In the genomic region with DNA sequence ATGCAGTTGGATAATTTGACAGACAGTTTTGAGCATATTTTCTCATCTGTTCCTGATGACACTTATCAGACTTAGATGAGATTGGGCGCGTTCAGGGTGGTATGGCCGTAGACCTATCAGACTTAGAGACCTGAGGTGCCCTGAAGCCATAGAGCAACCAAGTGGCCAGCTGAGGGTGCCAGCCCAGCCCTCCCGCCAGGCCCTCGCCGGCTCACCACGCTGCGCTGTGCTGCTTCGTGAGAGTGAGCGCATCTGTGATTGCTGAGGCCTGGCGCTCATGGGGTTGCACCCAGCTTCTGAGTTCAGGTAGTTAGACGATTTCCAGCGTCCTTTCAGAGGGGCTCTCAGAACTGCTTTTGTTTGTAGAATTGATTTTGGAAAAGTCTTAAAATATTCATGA, we compare ENCODE assay signal across 21 cellular contexts. TPM values are rescaled to one million over a fixed set of nuclear protein-coding genes. Genes with fewer than 3 reads are reported as not detected.
DNase-seq lines count a peak whose midpoint lies in the region; ATAC-seq, FAIRE-seq and TF ChIP-seq lines count a peak whose summit lies in the region.
"Had no signal": no experiment of that assay in that cellular context is flagged by ENCODE, and none has a peak within 500 bp of the region (broad histone marks: within the 10 kb centered on the region; RNA-seq: fewer than 3 reads in every experiment).

No MANE protein-coding gene starts in this region.

- H3K4me2 ChIP-seq in HepG2 (ENCODE audit: low read depth, low read length), result no peak overlapping the region
- no peak overlapping the region for H3K4me2 ChIP-seq in H9 (ENCODE audit: insufficient read depth, insufficient read length, low read length)
- H3K4me2 ChIP-seq: GM23338 had no signal

- H3K79me2 ChIP-seq in HepG2 (ENCODE audit: insufficient read depth, low read length) (peaks cover 10% of the 10 kb centered on the region), H9 (ENCODE audit: insufficient read depth, low read length) (peaks cover 3% of the 10 kb centered on the region; the same call in 1 of the 2 replicates)

- TF ChIP-seq CTCF in HepG2 (CRISPR knock-in tag; IDR thresholded peaks at IDR 0.05) (no peak), right lobe of liver (IDR thresholded peaks at IDR 0.05) (no peak), esophagus muscularis mucosa (IDR thresholded peaks at IDR 0.05) (no peak), H9 (conservative IDR thresholded peaks at IDR 0.05) (no peak)

- no peak overlapping the region for H2BK15ac ChIP-seq in H9 (ENCODE audit: low read depth, low read length)

- DNase-seq in HepG2 (ENCODE audit: low spot score), result no peak
- no peak for DNase-seq in right lobe of liver
- peak; percentile 28 for DNase-seq in left lobe of liver (ENCODE audit: low spot score)
- no peak for DNase-seq in stimulated activated effector memory CD8-positive, alpha-beta T cell treated with anti-CD3 and anti-CD28 coated beads, Interleukin-12 subunit alpha, Interleukin-12 subunit beta, amount 100 ng/mL, for 72 hours (ENCODE audit: low spot score in 2 of 2)
- no peak for DNase-seq in esophagus muscularis mucosa (ENCODE audit: extremely low spot score)
- no peak for DNase-seq in H9
- DNase-seq in AG08395 (ENCODE audit: low spot score), result no peak
- DNase-seq: BE2C; C1 segment of cervical spinal cord; CD4-positive, alpha-beta T cell; DMS153; DMS79; GDM1; HFFc6 had no signal

- no peak overlapping the region for H3K14ac ChIP-seq in H9 (ENCODE audit: insufficient read depth, low read length)

- no peak overlapping the region for H2BK120ac ChIP-seq in H9 (ENCODE audit: low read depth, low read length, poor library complexity, severe bottlenecking)

- H3K56ac ChIP-seq in H9 (ENCODE audit: insufficient read length, low read depth, low read length), result no peak overlapping the region

- H3K23me2 ChIP-seq in H9 (ENCODE audit: insufficient read length, low read depth, low read length, poor library complexity, severe bottlenecking), result no peaks in the 10 kb centered on the region

- no peaks in the 10 kb centered on the region for H3K27me3 ChIP-seq in HepG2 (ENCODE audit: control insufficient read depth in 1 of 2, insufficient read depth in 2 of 2, low read length in 2 of 2)
- H3K27me3 ChIP-seq in right lobe of liver, result no peaks in the 10 kb centered on the region
- H3K27me3 ChIP-seq in esophagus muscularis mucosa, result no peaks in the 10 kb centered on the region
- no peaks in the 10 kb centered on the region for H3K27me3 ChIP-seq in H9 (ENCODE audit: insufficient read depth, low read length)
- H3K27me3 ChIP-seq: BE2C had no signal

- in situ Hi-C loops in HepG2 (cut with HindIII; ENCODE audit: extremely low pct_ligation_motif_present, low pct_unique_long_range_greater_than_20kb), result no loop called here

- H3K27ac ChIP-seq in HepG2 (ENCODE audit: extremely low read length, insufficient read depth, low read length) (no peak overlapping the region), right lobe of liver (no peak overlapping the region), esophagus muscularis mucosa (replicated peaks in 1 of 4) (no peak overlapping the region), H9 (ENCODE audit: insufficient read length, low read depth, low read length) (no peak overlapping the region)

- CTCF ChIA-PET in HepG2 (lab: Yijun Ruan, JAX; ENCODE audit: low intra/inter-chr PET ratio, low total read pairs), result no interaction called here

- H3K9me3 ChIP-seq in HepG2 (ENCODE audit: low read length), result no peaks in the 10 kb centered on the region
- no peaks in the 10 kb centered on the region for H3K9me3 ChIP-seq in right lobe of liver
- peaks cover 0 to 7% (median 3%) of the 10 kb centered on the region in 4 donors for H3K9me3 ChIP-seq in esophagus muscularis mucosa
- no peaks in the 10 kb centered on the region for H3K9me3 ChIP-seq in H9 (ENCODE audit: control insufficient read depth, low read depth, low read length)
- H3K9me3 ChIP-seq: BE2C had no signal

- H3K4me1 Mint-ChIP-seq in stimulated activated effector memory CD8-positive, alpha-beta T cell treated with anti-CD3 and anti-CD28 coated beads, Interleukin-12 subunit alpha, Interleukin-12 subunit beta, amount 100 ng/mL, for 72 hours, result peaks cover 38% of the 10 kb centered on the region
- peaks cover 11 to 15% of the 10 kb centered on the region in 2 experiments for H3K4me1 Mint-ChIP-seq in H9
- H3K4me1 Mint-ChIP-seq: GM23338 had no signal

- no peaks in the 10 kb centered on the region for H3K27me3 Mint-ChIP-seq in H9 (ENCODE audit: low read depth)
- H3K27me3 Mint-ChIP-seq: CD4-positive, alpha-beta T cell; IgD-negative memory B cell had no signal

- H3K27ac Mint-ChIP-seq in stimulated activated effector memory CD8-positive, alpha-beta T cell treated with anti-CD3 and anti-CD28 coated beads, Interleukin-12 subunit alpha, Interleukin-12 subunit beta, amount 100 ng/mL, for 72 hours, result peak overlapping the region; percentile 29
- H3K27ac Mint-ChIP-seq in H9, result no peak overlapping the region
- H3K27ac Mint-ChIP-seq: GM23338, HFFc6, IgD-negative memory B cell had no signal

- H3K9me3 Mint-ChIP-seq in stimulated activated effector memory CD8-positive, alpha-beta T cell treated with anti-CD3 and anti-CD28 coated beads, Interleukin-12 subunit alpha, Interleukin-12 subunit beta, amount 100 ng/mL, for 72 hours, result peaks cover 4% of the 10 kb centered on the region
- no peaks in the 10 kb centered on the region for H3K9me3 Mint-ChIP-seq in H9
- H3K9me3 Mint-ChIP-seq: CD4-positive, alpha-beta T cell; GM23338; IgD-negative memory B cell had no signal

- no TSS peak for BruUV-seq in HepG2 (replicated peaks; lab: Mats Ljungman, UMichigan)

- peaks cover 26% of the 10 kb centered on the region for H3K36me3 Mint-ChIP-seq in stimulated activated effector memory CD8-positive, alpha-beta T cell treated with anti-CD3 and anti-CD28 coated beads, Interleukin-12 subunit alpha, Interleukin-12 subunit beta, amount 100 ng/mL, for 72 hours
- H3K36me3 Mint-ChIP-seq in H9 (ENCODE audit: insufficient read depth in 1 of 3, low read depth in 3 of 3), result peaks cover 17 to 37% (median 29%) of the 10 kb centered on the region in 3 experiments; a peak in 6 of 7 replicates

- H3K4me3 ChIP-seq in HepG2 (replicated peaks in 1 of 3; ENCODE audit: insufficient read depth in 1 of 3, low read depth in 2 of 3, low read length in 3 of 3) (no peak overlapping the region), right lobe of liver (no peak overlapping the region), esophagus muscularis mucosa (no peak overlapping the region)
- H3K4me3 ChIP-seq: GM23338 had no signal

- no peak for TF ChIP-seq RAD21 in HepG2 (CRISPR knock-in tag; IDR thresholded peaks at IDR 0.05)

- TF ChIP-seq EP300 in HepG2 (IDR thresholded peaks at IDR 0.05; ENCODE audit: low read depth in 2 of 2, low read length in 2 of 2), result no peak
- TF ChIP-seq EP300 in HepG2 (CRISPR knock-in tag; IDR thresholded peaks at IDR 0.05; ENCODE audit: borderline replicate concordance), result no peak
- TF ChIP-seq EP300 in esophagus muscularis mucosa (IDR thresholded peaks at IDR 0.05), result no peak

- WGBS in HepG2 (ENCODE audit: low lambda C conversion rate), result 98% methylated on average over 13 of the region's 13 CpGs
- whole genome bisulfite sequencing in right lobe of liver (ENCODE audit: insufficient coverage, low coverage, low lambda C conversion rate, missing lambda C conversion rate), result 96% methylated on average over 9 of the region's 13 CpGs
- WGBS in esophagus muscularis mucosa, result 97% methylated on average over 13 of the region's 13 CpGs
- WGBS in H9 (ENCODE audit: extremely low coverage, insufficient read length, low lambda C conversion rate), result no CpG with 5 or more reads among the region's 13 CpGs

- H4K91ac ChIP-seq in H9 (ENCODE audit: insufficient read length, low read depth, low read length), result no peak overlapping the region

- H3K36me3 ChIP-seq in HepG2 (replicated peaks in 1 of 2; ENCODE audit: control insufficient read depth in 1 of 2, insufficient read depth in 2 of 2, low read length in 2 of 2) (peaks cover 5 to 7% of the 10 kb centered on the region in 2 experiments; a peak in 3 of 5 replicates), right lobe of liver (peaks cover 0 to 11% (median 0%) of the 10 kb centered on the region in 4 donors), esophagus muscularis mucosa (peaks cover 0 to 32% (median 13%) of the 10 kb centered on the region in 4 donors)

- intact Hi-C loops in HepG2 (cut with micrococcal nuclease; ENCODE audit: unreplicated experiment) (no loop called here), right lobe of liver (cut with DNase I) (no loop called here), esophagus muscularis mucosa (cut with DNase I) (no loop called here)

- H2BK5ac ChIP-seq in H9 (ENCODE audit: insufficient read length, low read length), result no peak overlapping the region

- H3K23ac ChIP-seq in H9 (ENCODE audit: insufficient read length, low read depth, low read length), result no peak overlapping the region

- H2BK20ac ChIP-seq in H9 (ENCODE audit: low read depth, low read length, poor library complexity, severe bottlenecking), result no peak overlapping the region

- FAIRE-seq in HepG2 (lab: Jason Lieb, UNC), result no peak
- FAIRE-seq: GM12892, GM18507, H54, HTR-8/SVneo had no signal

- no peak overlapping the region for H3T11ph ChIP-seq in H9 (ENCODE audit: low read length)

- no peak overlapping the region for H2BK12ac ChIP-seq in H9 (ENCODE audit: insufficient read length, low read depth, low read length)

- TF ChIP-seq POLR2A in HepG2 (IDR thresholded peaks at IDR 0.05; ENCODE audit: insufficient read depth in 1 of 2, low read depth in 2 of 2, low read length in 2 of 2) (no peak), right lobe of liver (IDR thresholded peaks at IDR 0.05) (no peak), esophagus muscularis mucosa (IDR thresholded peaks at IDR 0.05; ENCODE audit: low read depth) (no peak)

- no peak overlapping the region for H4K8ac ChIP-seq in H9 (replicated peaks; ENCODE audit: insufficient read length, low read depth, low read length)

- H3K4me1 ChIP-seq in HepG2 (ENCODE audit: insufficient read depth, low read length) (no peaks in the 10 kb centered on the region), right lobe of liver (peaks cover 0 to 5% (median 0%) of the 10 kb centered on the region in 4 donors), esophagus muscularis mucosa (peaks cover 0 to 11% (median 0%) of the 10 kb centered on the region in 4 donors), H9 (ENCODE audit: insufficient read depth, low read length) (no peaks in the 10 kb centered on the region)
- H3K4me1 ChIP-seq: BE2C had no signal

- no peak overlapping the region for H4K5ac ChIP-seq in H9 (ENCODE audit: insufficient read length, low read depth, low read length)

- no peaks in the 10 kb centered on the region for H3K79me1 ChIP-seq in H9 (ENCODE audit: insufficient read depth, low read depth, low read length, poor library complexity, severe bottlenecking)

- no peaks in the 10 kb centered on the region for H4K20me1 ChIP-seq in HepG2 (ENCODE audit: insufficient read depth, low read length)
- H4K20me1 ChIP-seq in H9 (ENCODE audit: control insufficient read depth, insufficient read depth, insufficient read length), result no peaks in the 10 kb centered on the region

- POLR2A ChIA-PET in HepG2 (lab: Yijun Ruan, JAX), result interaction anchor here (1.1 kb wide), 1 partner anchor 10 kb away, joined by 5 read pairs; a partner anchor contains a TSS

- H3K18ac ChIP-seq in H9 (ENCODE audit: insufficient read length, low read depth, low read length), result no peak overlapping the region

- H2AFZ ChIP-seq in HepG2 (ENCODE audit: low read length), result no peak overlapping the region
- H2AFZ ChIP-seq in H9 (ENCODE audit: low read length), result no peak overlapping the region
- H2AFZ ChIP-seq: GM23338 had no signal

- no peak overlapping the region for H3K9ac ChIP-seq in HepG2 (ENCODE audit: insufficient read depth, low read depth, low read length)
- H3K9ac ChIP-seq in H9 (ENCODE audit: extremely low read depth, insufficient read length, low read length), result no peak overlapping the region

- no peak overlapping the region for H2AK5ac ChIP-seq in H9 (ENCODE audit: insufficient read length, low read length)

- H3K4me3 Mint-ChIP-seq in stimulated activated effector memory CD8-positive, alpha-beta T cell treated with anti-CD3 and anti-CD28 coated beads, Interleukin-12 subunit alpha, Interleukin-12 subunit beta, amount 100 ng/mL, for 72 hours, result no peak overlapping the region
- no peak overlapping the region for H3K4me3 Mint-ChIP-seq in H9
- H3K4me3 Mint-ChIP-seq: CD4-positive, alpha-beta T cell; GM23338; HFFc6; IgD-negative memory B cell had no signal

- no peak overlapping the region for H3K4ac ChIP-seq in H9 (ENCODE audit: low read depth, low read length)

- no peak for ATAC-seq in HepG2
- ATAC-seq in right lobe of liver, result no peak
- ATAC-seq in left lobe of liver, result no peak
- no peak for ATAC-seq in stimulated activated effector memory CD8-positive, alpha-beta T cell treated with anti-CD3 and anti-CD28 coated beads, Interleukin-12 subunit alpha, Interleukin-12 subunit beta, amount 100 ng/mL, for 72 hours
- ATAC-seq: GM23338, HCT116 had no signal

RNA-seq across cellular contexts. Expression of a gene that starts 10.2 kb away (rescaled TPM):
- total RNA-seq in HepG2 (2016; rRNA removed; fragmentation: Illumina TruSeq; extraction: Trizol), result 53.3 and 60.3 TPM in 2 replicates
- total RNA-seq in HepG2 (2016; cell fraction: cytosol; rRNA removed; fragmentation: Illumina TruSeq; extraction: Trizol; ENCODE audit: low read depth), result 46.8 and 53.6 TPM in 2 replicates
- total RNA-seq in HepG2 (2016; cell fraction: insoluble cytoplasmic fraction; rRNA removed; fragmentation: Illumina TruSeq; extraction: Trizol), result 47.5 and 61.3 TPM in 2 replicates
- total RNA-seq in HepG2 (2016; cell fraction: membrane; rRNA removed; fragmentation: Illumina TruSeq; extraction: Trizol), result 86.2 and 93.4 TPM in 2 replicates
- 56.0 and 63.9 TPM in 2 replicates for total RNA-seq in HepG2 (2016; cell fraction: nucleus; rRNA removed; fragmentation: Illumina TruSeq; extraction: Trizol)
- 48.8 and 51.3 TPM in 2 replicates for polyA plus RNA-seq in HepG2 (2011; rRNA removed)
- polyA plus RNA-seq in HepG2 (2011; cell fraction: cytosol; rRNA removed), result 37.9 and 38.9 TPM in 2 replicates
- 102 and 103 TPM in 2 replicates for polyA plus RNA-seq in HepG2 (2011; cell fraction: nucleus; rRNA removed)
- polyA plus RNA-seq in HepG2 (2012), result 25.8 and 31.0 TPM in 2 replicates
- 25.2 and 27.2 TPM in 2 replicates for polyA plus RNA-seq in HepG2 (2016; cell fraction: cytosol; fragmentation: Illumina TruSeq; extraction: Trizol; ENCODE audit: low read depth)
- 42.1 and 54.3 TPM in 2 replicates for polyA plus RNA-seq in HepG2 (2016; cell fraction: insoluble cytoplasmic fraction; fragmentation: Illumina TruSeq; extraction: Trizol; ENCODE audit: low read depth)
- 51.3 and 57.7 TPM in 2 replicates for polyA plus RNA-seq in HepG2 (2016; cell fraction: membrane; fragmentation: Illumina TruSeq; extraction: Trizol; ENCODE audit: low read depth)
- polyA plus RNA-seq in HepG2 (2016; cell fraction: nucleus; fragmentation: Illumina TruSeq; extraction: Trizol; ENCODE audit: insufficient read depth, low read depth), result 100 and 105 TPM in 2 replicates
- 111 and 138 TPM in 2 replicates for polyA minus RNA-seq in HepG2 (2011; rRNA and poly(A)+ RNA removed; ENCODE audit: low replicate concordance)
- polyA minus RNA-seq in HepG2 (2011; cell fraction: cytosol; rRNA and poly(A)+ RNA removed), result 31.6 and 35.3 TPM in 2 replicates
- 71.1 and 80.8 TPM in 2 replicates for polyA minus RNA-seq in HepG2 (2011; cell fraction: nucleus; rRNA and poly(A)+ RNA removed)
- total RNA-seq in right lobe of liver, result 10 to 100 TPM; 30.8 to 38.6 (median 35.8) TPM
- 41.7 TPM for total RNA-seq in left lobe of liver
- total RNA-seq in esophagus muscularis mucosa, result 10 to 100 TPM; 90.3 to 93.0 (median 92.3) TPM
- total RNA-seq in H9 (2021), result 50.8 and 52.2 TPM in 2 replicates

RNA-seq across cellular contexts. Expression of a gene that starts 10.6 kb away (rescaled TPM):
- total RNA-seq in HepG2 (2016; rRNA removed; fragmentation: Illumina TruSeq; extraction: Trizol), result 5.4 and 8.0 TPM in 2 replicates
- total RNA-seq in HepG2 (2016; cell fraction: cytosol; rRNA removed; fragmentation: Illumina TruSeq; extraction: Trizol; ENCODE audit: low read depth), result 1.9 and 2.7 TPM in 2 replicates
- total RNA-seq in HepG2 (2016; cell fraction: insoluble cytoplasmic fraction; rRNA removed; fragmentation: Illumina TruSeq; extraction: Trizol), result 6.3 and 7.1 TPM in 2 replicates
- 3.9 and 4.7 TPM in 2 replicates for total RNA-seq in HepG2 (2016; cell fraction: membrane; rRNA removed; fragmentation: Illumina TruSeq; extraction: Trizol)
- 7.7 and 9.0 TPM in 2 replicates for total RNA-seq in HepG2 (2016; cell fraction: nucleus; rRNA removed; fragmentation: Illumina TruSeq; extraction: Trizol)
- 11.2 and 11.4 TPM in 2 replicates for polyA plus RNA-seq in HepG2 (2011; rRNA removed)
- 6.7 and 8.3 TPM in 2 replicates for polyA plus RNA-seq in HepG2 (2011; cell fraction: cytosol; rRNA removed)
- polyA plus RNA-seq in HepG2 (2011; cell fraction: nucleus; rRNA removed), result 16.0 and 18.1 TPM in 2 replicates
- 4.1 and 4.2 TPM in 2 replicates for polyA plus RNA-seq in HepG2 (2012)
- polyA plus RNA-seq in HepG2 (2016; cell fraction: cytosol; fragmentation: Illumina TruSeq; extraction: Trizol; ENCODE audit: low read depth), result 2.1 and 2.4 TPM in 2 replicates
- 6.3 and 7.9 TPM in 2 replicates for polyA plus RNA-seq in HepG2 (2016; cell fraction: insoluble cytoplasmic fraction; fragmentation: Illumina TruSeq; extraction: Trizol; ENCODE audit: low read depth)
- 3.7 and 4.2 TPM in 2 replicates for polyA plus RNA-seq in HepG2 (2016; cell fraction: membrane; fragmentation: Illumina TruSeq; extraction: Trizol; ENCODE audit: low read depth)
- polyA plus RNA-seq in HepG2 (2016; cell fraction: nucleus; fragmentation: Illumina TruSeq; extraction: Trizol; ENCODE audit: insufficient read depth, low read depth), result 11.7 and 12.7 TPM in 2 replicates
- polyA minus RNA-seq in HepG2 (2011; rRNA and poly(A)+ RNA removed; ENCODE audit: low replicate concordance), result 33.4 and 63.2 TPM in 2 replicates
- 4.2 and 6.3 TPM in 2 replicates for polyA minus RNA-seq in HepG2 (2011; cell fraction: cytosol; rRNA and poly(A)+ RNA removed)
- 25.5 and 26.4 TPM in 2 replicates for polyA minus RNA-seq in HepG2 (2011; cell fraction: nucleus; rRNA and poly(A)+ RNA removed)
- total RNA-seq in right lobe of liver, result 1 to 10 TPM; 1.8 to 6.1 (median 4.1) TPM
- 6.6 TPM for total RNA-seq in left lobe of liver
- total RNA-seq in esophagus muscularis mucosa, result 1 to 10 TPM; 5.1 to 9.0 (median 5.9) TPM
- 9.2 and 11.4 TPM in 2 replicates for total RNA-seq in H9 (2021)
